8 cellular contexts compared by ENCODE assay signal in genomic region chr11:73538381-73538872, GRCh38. TPM values are rescaled to one million over a fixed set of nuclear protein-coding genes. Genes with fewer than 3 reads are reported as not detected.
A peak's percentile ranks its signal among the peaks of the same experiment; 100 is the strongest.
DNase-seq lines count a peak whose midpoint lies in the region; ATAC-seq, FAIRE-seq and TF ChIP-seq lines count a peak whose summit lies in the region.

No MANE protein-coding gene starts in this region.

- FAIRE-seq in GM12892 (lab: Jason Lieb, UNC) = peak; percentile 83

- no peak for TF ChIP-seq CTCF in WTC11 (IDR thresholded peaks at IDR 0.05)

- TF ChIP-seq POLR2A in GM12892 (IDR thresholded peaks at IDR 0.05; ENCODE audit: low read depth, low read length) = no peak

- peak overlapping the region; percentile 98 for H3K27ac Mint-ChIP-seq in WTC11

- H3K36me3 Mint-ChIP-seq in WTC11 = no peaks in the 10 kb centered on the region

- ATAC-seq in HG03159 (IDR thresholded peaks at IDR 0.05; ENCODE audit: unreplicated experiment) (peak; percentile 74), WTC11 (peak; percentile 86), HG02588 (IDR thresholded peaks at IDR 0.05; ENCODE audit: unreplicated experiment) (no peak)

- DNase-seq in GM12892 (ENCODE audit: insufficient read length) = peak; percentile 21
- DNase-seq in WTC11 (ENCODE audit: low spot score) = no peak
- DNase-seq in myocyte (ENCODE audit: low read depth) = peak; percentile 15
- no peak for DNase-seq in cortex of kidney (lab: John Stamatoyannopoulos, UW)
- DNase-seq in dedifferentiated amniotic fluid mesenchymal stem cell (ENCODE audit: extremely low spot score) = no peak
- no peak for DNase-seq in NCI-H1105 treated with DMSO at 0.1 percent for 48 hours (lab: John Stamatoyannopoulos, UW)

- CTCF ChIA-PET in WTC11 (lab: Charles Lee) = interaction anchor here (1.3 to 3.2 kb wide), 6 partner anchors 10 to 123 kb away, joined by 3 to 15 read pairs (median 6); no protein-coding TSS in a partner anchor

- H3K27me3 Mint-ChIP-seq in WTC11 (ENCODE audit: low read depth) = no peaks in the 10 kb centered on the region

- H3K4me3 Mint-ChIP-seq in WTC11 = peak overlapping the region; percentile 19

- POLR2A ChIA-PET in WTC11 (lab: Charles Lee) = interaction anchor here (1.3 kb wide), 1 partner anchor 10 kb away, joined by 3 read pairs; no protein-coding TSS in a partner anchor

- peaks cover 57% of the 10 kb centered on the region for H3K4me1 Mint-ChIP-seq in WTC11

- H3K9me3 Mint-ChIP-seq in WTC11 = no peaks in the 10 kb centered on the region

TF ChIP-seq in WTC11, 78 proteins besides CTCF, POLR2A, EP300 and RAD21:
- peak; percentile 39; the same call in 1 of the 2 replicates for TF ChIP-seq ETV6 (CRISPR knock-in tag; IDR thresholded peaks at IDR 0.05)
- TF ChIP-seq ZNF532 (CRISPR knock-in tag; IDR thresholded peaks at IDR 0.05; ENCODE audit: borderline replicate concordance) = no peak
- TF ChIP-seq ZNF671 (CRISPR knock-in tag; IDR thresholded peaks at IDR 0.05) = no peak
- TF ChIP-seq ZNF423 (CRISPR knock-in tag; IDR thresholded peaks at IDR 0.05) = no peak

RNA-seq across cellular contexts. Expression of gene FAM168A, which starts 59.5 kb away (rescaled TPM):
- polyA plus RNA-seq in GM12892 (2012; ENCODE audit: missing spikeins) = 13.5 TPM
- 23.6 to 25.9 TPM (median 24.2 TPM) in 3 replicates for total RNA-seq in WTC11 (2021)
- 21.6 and 23.3 TPM in 2 replicates for total RNA-seq in myocyte
- 28.9 TPM for polyA plus RNA-seq in myocyte (2012)

Comparison
In these comparisons a context has a peak if more than half of its experiments do, and no peak if none do; other contexts are left out.
1. DNase-seq: peak in GM12892 (single experiment) and myocyte (single experiment); none in WTC11 (single experiment), cortex of kidney (single experiment), dedifferentiated amniotic fluid mesenchymal stem cell (single experiment) and NCI-H1105 treated with DMSO at 0.1 percent for 48 hours (single experiment).